Comparison of ENCODE assay signal across 1 cellular context in genomic region chr13:68810660-68811059, GRCh38.
TF ChIP-seq lines count a peak whose summit lies in the region.

No MANE protein-coding gene starts in this region.

TF ChIP-seq in GM12878, 131 proteins besides CTCF, POLR2A, EP300 and RAD21 (continued from another document):
- TF ChIP-seq E2F4 (IDR thresholded peaks at IDR 0.05; ENCODE audit: low read depth, low read length) (no peak), NR2C1 (IDR thresholded peaks at IDR 0.05) (no peak)
